Comparison of ENCODE assay signal across 8 cellular contexts in the genomic region with DNA sequence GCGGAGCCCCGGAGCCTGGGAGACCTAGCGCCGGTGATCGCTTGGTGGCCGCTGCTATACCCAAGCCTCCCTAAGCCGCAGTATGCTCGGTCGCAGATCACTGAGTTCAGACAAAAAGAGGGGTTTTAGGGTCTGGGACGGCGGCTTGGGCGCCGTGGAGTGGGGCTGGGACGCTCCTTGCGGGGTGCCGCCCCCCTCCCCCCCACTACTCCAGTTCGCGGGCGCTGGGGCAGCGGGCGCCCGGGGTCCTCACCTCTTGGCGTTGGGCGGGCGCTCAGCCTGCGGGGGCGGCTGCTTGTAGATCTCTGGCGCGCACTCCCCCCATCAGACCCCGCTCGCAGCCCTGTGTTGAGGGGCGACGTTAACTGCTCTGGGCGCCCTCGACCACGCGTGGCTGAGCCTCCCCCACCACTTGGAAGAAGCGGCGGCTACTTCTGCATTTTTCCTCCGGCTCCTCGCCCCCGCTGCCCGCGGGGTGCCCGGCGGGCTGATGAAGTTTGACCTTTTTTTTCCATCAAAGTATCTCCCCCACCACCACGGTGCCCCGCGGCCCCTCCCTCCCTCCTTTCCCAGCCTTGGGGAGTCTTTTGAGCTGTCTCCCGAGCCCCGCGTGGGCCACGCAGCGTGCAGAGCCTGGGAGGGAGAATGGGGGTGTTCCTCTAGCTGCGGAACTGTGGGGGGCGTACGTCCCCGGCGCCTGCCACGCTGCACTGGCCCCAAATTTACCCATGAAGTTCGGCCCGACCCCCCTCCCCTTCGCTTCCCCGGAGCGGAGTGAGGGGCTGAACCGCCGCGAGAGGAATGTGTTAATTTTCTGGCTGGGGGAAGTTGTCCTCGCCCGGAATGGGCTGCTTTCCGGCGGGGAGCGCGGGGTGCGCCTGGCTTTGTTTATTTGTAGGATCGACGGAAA. TPM values are rescaled to one million over a fixed set of nuclear protein-coding genes. Genes with fewer than 3 reads are reported as not detected.
DNase-seq lines count a peak whose midpoint lies in the region; ATAC-seq and TF ChIP-seq lines count a peak whose summit lies in the region.

No MANE protein-coding gene starts in this region.

- ATAC-seq in stimulated activated naive B cell treated with anti-CD40 and anti-IgM and Interleukin-4, amounts not matched to agents 10 μg/mL and 1 μg/mL and 100 μg/mL, for 72 hours (replicated peaks), result peak; percentile 11 to 15
- no peak for ATAC-seq in GM18861 (IDR thresholded peaks at IDR 0.05; ENCODE audit: unreplicated experiment)

- H3K27ac Mint-ChIP-seq in stimulated activated naive B cell treated with anti-CD40 and anti-IgM and Interleukin-4, amounts not matched to agents 10 μg/mL and 1 μg/mL and 100 μg/mL, for 72 hours, result peak overlapping the region; percentile 97

- H3F3A ChIP-seq in Loucy (ENCODE audit: low read depth), result 0 out of 2 replicates have a peak, but pooled peaks cover 2% of the 10 kb centered on the region

- no peaks in the 10 kb centered on the region for H3K9me3 ChIP-seq in Loucy (ENCODE audit: insufficient read depth, low read depth, low read length)

- H3K79me2 ChIP-seq in Loucy (ENCODE audit: insufficient read depth, low read length), result peaks cover 89% of the 10 kb centered on the region

- peaks cover 15 to 29% of the 10 kb centered on the region in 2 donors for H3K36me3 Mint-ChIP-seq in stimulated activated naive B cell treated with anti-CD40 and anti-IgM and Interleukin-4, amounts not matched to agents 10 μg/mL and 1 μg/mL and 100 μg/mL, for 72 hours

- in situ Hi-C loops in G401 (cut with HindIII; ENCODE audit: low sequenced_read_pairs), result loop anchor here (10.0 kb wide), 1 partner anchor 75 kb away; no protein-coding TSS in a partner anchor

- H3K9ac ChIP-seq in Loucy (ENCODE audit: low read depth, low read length, poor library complexity, severe bottlenecking), result peak overlapping the region; percentile 93

- H3K27me3 Mint-ChIP-seq in stimulated activated naive B cell treated with anti-CD40 and anti-IgM and Interleukin-4, amounts not matched to agents 10 μg/mL and 1 μg/mL and 100 μg/mL, for 72 hours, result no peaks in the 10 kb centered on the region

- DNase-seq in G401 (ENCODE audit: low spot score) (peak; percentile 43), astrocyte of the hippocampus (ENCODE audit: low read depth, low spot score) (peak; percentile 59), inferior parietal cortex (ENCODE audit: extremely low spot score) (peak; percentile 36), occipital lobe (lab: John Stamatoyannopoulos, UW) (no peak), DMS114 treated with DMSO at 0.1 percent for 48 hours (lab: John Stamatoyannopoulos, UW; ENCODE audit: unreplicated experiment) (no peak)
- DNase-seq in stimulated activated naive B cell treated with anti-CD40 and anti-IgM and Interleukin-4, amounts not matched to agents 10 μg/mL and 1 μg/mL and 100 μg/mL, for 72 hours, result no peak

- H3K36me3 ChIP-seq in Loucy (ENCODE audit: insufficient read depth, low read length), result peaks cover 2% of the 10 kb centered on the region; the same call in 1 of the 2 replicates

- H3K9me3 Mint-ChIP-seq in stimulated activated naive B cell treated with anti-CD40 and anti-IgM and Interleukin-4, amounts not matched to agents 10 μg/mL and 1 μg/mL and 100 μg/mL, for 72 hours, result no peaks in the 10 kb centered on the region

- peak overlapping the region; percentile 98 for H3K4me2 ChIP-seq in Loucy (ENCODE audit: low read depth, low read length, poor library complexity, severe bottlenecking)

- H3K4me1 Mint-ChIP-seq in stimulated activated naive B cell treated with anti-CD40 and anti-IgM and Interleukin-4, amounts not matched to agents 10 μg/mL and 1 μg/mL and 100 μg/mL, for 72 hours, result peaks cover 45 to 76% of the 10 kb centered on the region in 2 donors

- H3K4me1 ChIP-seq in Loucy (ENCODE audit: insufficient read depth, low read length, poor library complexity, severe bottlenecking), result peaks cover 55% of the 10 kb centered on the region

- H2AFZ ChIP-seq in Loucy (ENCODE audit: low read length), result no peak overlapping the region

- H3K4me3 ChIP-seq in Loucy (ENCODE audit: low read length, poor library complexity, severe bottlenecking), result peak overlapping the region; percentile 97

- peak overlapping the region; percentile 84 to 87 for H3K4me3 Mint-ChIP-seq in stimulated activated naive B cell treated with anti-CD40 and anti-IgM and Interleukin-4, amounts not matched to agents 10 μg/mL and 1 μg/mL and 100 μg/mL, for 72 hours

- H3K27me3 ChIP-seq in Loucy (ENCODE audit: insufficient read depth, low read length, poor library complexity, severe bottlenecking), result peaks cover 6% of the 10 kb centered on the region

- H4K20me1 ChIP-seq in Loucy (ENCODE audit: insufficient read depth, low read length, poor library complexity, severe bottlenecking), result peaks cover 52% of the 10 kb centered on the region

- H3K9me2 ChIP-seq in Loucy (replicated peaks; ENCODE audit: low read depth, low read length), result no peaks in the 10 kb centered on the region

- TF ChIP-seq CTCF in Loucy (conservative IDR thresholded peaks at IDR 0.05; ENCODE audit: low read length), result peak; percentile 34; the same call in 1 of the 2 replicates

RNA-seq across cellular contexts. Expression of a gene that starts 1.2 kb away (rescaled TPM):
- 280 and 322 TPM in 2 replicates for total RNA-seq in G401 (2014; rRNA removed; shearing (Covaris generic))
- total RNA-seq in occipital lobe, result 37.1 TPM

Comparison
In these comparisons a context has a peak if more than half of its experiments do, and no peak if none do; other contexts are left out.
1. DNase-seq: peak in G401 (single experiment), astrocyte of the hippocampus (single experiment) and inferior parietal cortex (single experiment); none in stimulated activated naive B cell treated with anti-CD40 and anti-IgM and Interleukin-4, amounts not matched to agents 10 μg/mL and 1 μg/mL and 100 μg/mL, for 72 hours (single experiment), occipital lobe (single experiment) and DMS114 treated with DMSO at 0.1 percent for 48 hours (single experiment).